9 cellular contexts compared by ENCODE assay signal in the genomic region with DNA sequence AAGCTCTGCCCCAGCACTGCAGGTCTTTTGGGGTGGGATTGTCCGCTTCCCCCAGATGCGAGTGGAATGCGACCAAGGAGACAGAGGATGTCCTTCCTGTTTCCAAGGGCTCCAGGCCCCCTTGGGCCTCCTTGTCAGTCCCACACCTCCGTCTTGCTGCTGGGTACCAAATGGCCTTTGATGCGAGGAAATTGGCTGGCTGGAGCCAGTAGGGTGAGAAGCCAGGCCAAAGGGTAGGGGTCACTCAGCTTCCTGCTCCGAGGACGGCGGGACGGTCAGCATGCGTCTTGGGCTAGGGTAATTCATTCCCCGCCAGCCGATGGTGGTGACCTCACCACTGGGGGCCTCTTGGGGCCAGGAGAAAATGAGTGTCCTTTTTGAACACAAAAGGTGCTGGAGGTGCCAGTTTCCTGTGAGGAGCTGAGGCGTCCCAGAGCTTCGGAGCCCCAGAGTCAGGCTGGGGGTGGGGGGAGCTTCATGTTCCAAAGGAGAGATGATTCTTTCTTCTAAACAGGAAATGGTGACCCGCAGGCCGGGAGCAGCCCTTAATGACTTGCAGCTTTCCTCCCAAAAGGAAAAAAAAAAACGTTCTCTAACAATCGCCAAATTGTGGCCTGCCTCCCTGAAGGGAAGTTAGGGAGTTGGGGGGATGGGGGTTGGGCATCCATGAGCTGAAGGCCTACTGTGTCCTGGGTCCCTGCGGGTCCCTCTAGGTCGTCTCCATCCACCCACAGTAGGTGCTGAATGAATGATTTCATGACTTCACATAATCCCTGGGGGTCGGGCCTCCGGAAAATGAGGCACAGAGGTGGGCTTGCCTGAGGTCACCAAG. TPM values are rescaled to one million over a fixed set of nuclear protein-coding genes. Genes with fewer than 3 reads are reported as not detected.
A peak's percentile ranks its signal among the peaks of the same experiment; 100 is the strongest.
DNase-seq lines count a peak whose midpoint lies in the region; ATAC-seq and TF ChIP-seq lines count a peak whose summit lies in the region.
"Had no signal": no experiment of that assay in that cellular context is flagged by ENCODE, and none has a peak within 500 bp of the region (broad histone marks: within the 10 kb centered on the region; RNA-seq: fewer than 3 reads in every experiment).

No MANE protein-coding gene starts in this region.

- ATAC-seq in GM18907 (IDR thresholded peaks at IDR 0.05; ENCODE audit: unreplicated experiment) (no peak), GM21423 (IDR thresholded peaks at IDR 0.05; ENCODE audit: unreplicated experiment) (no peak)

- no peak for TF ChIP-seq RAD21 in SK-N-SH (IDR thresholded peaks at IDR 0.05; ENCODE audit: low read length)

- H3K9me3 ChIP-seq in SK-N-SH: no peaks in the 10 kb centered on the region
- H3K9me3 ChIP-seq in neuronal stem cell (replicated peaks in 1 of 2; ENCODE audit: control insufficient read depth in 2 of 2, insufficient read depth in 1 of 2, low read depth in 1 of 2, low read length in 2 of 2): no peaks in the 10 kb centered on the region

- H3K79me1 ChIP-seq in neuronal stem cell (ENCODE audit: low read depth, low read length): no peaks in the 10 kb centered on the region

- peak in 1 of 2 experiments; percentile 42; a peak in 1 of 4 replicates for TF ChIP-seq EP300 in SK-N-SH (IDR thresholded peaks at IDR 0.05; ENCODE audit: borderline replicate concordance in 1 of 2, low read depth in 1 of 2, low read length in 1 of 2)

- H3K4me3 ChIP-seq in AG10803 (ENCODE audit: low read length): peak overlapping the region; percentile 28
- H3K4me3 ChIP-seq in SK-N-SH (ENCODE audit: low read depth in 2 of 2, low read length in 1 of 2): no peak overlapping the region
- H3K4me3 ChIP-seq in foreskin fibroblast (ENCODE audit: low read depth in 1 of 2, low read length in 2 of 2): no peak overlapping the region
- peak overlapping the region in 1 of 2 donors; percentile 36 for H3K4me3 ChIP-seq in neuronal stem cell (ENCODE audit: low read length in 2 of 2)

- no peaks in the 10 kb centered on the region for H3K9me2 ChIP-seq in SK-N-SH

- H2BK120ac ChIP-seq in neuronal stem cell (ENCODE audit: low read depth, low read length): no peak overlapping the region

- POLR2A ChIA-PET in SK-N-SH (lab: Yijun Ruan, JAX): interaction anchor here (0.9 to 1.9 kb wide), 4 partner anchors 24 to 82 kb away, joined by 3 to 7 read pairs (median 5); no protein-coding TSS in a partner anchor

- no peak overlapping the region for H3K4ac ChIP-seq in neuronal stem cell (ENCODE audit: low read length)

- DNase-seq in AG10803 (ENCODE audit: low read depth) (peak; percentile 93), SK-N-SH (peak; percentile 71), foreskin fibroblast (peak; percentile 89 to 93), neuronal stem cell (ENCODE audit: low spot score) (no peak), Calu3 (no peak), NOMO-1 treated with dmso at 0.1 percent for 144 hours (lab: John Stamatoyannopoulos, UW; ENCODE audit: unreplicated experiment) (no peak)
- DNase-seq: naive B cell had no signal

- peaks cover 12% of the 10 kb centered on the region for H3K27me3 Mint-ChIP-seq in Calu3 (ENCODE audit: unreplicated experiment)

- H4K8ac ChIP-seq in neuronal stem cell (ENCODE audit: low read depth, low read length): no peak overlapping the region

- peak overlapping the region; percentile 85 for H2AK5ac ChIP-seq in neuronal stem cell (ENCODE audit: low read depth, low read length)

- H3K27ac ChIP-seq in SK-N-SH (ENCODE audit: low read depth in 2 of 2, low read length in 1 of 2): peak overlapping the region; percentile 82 to 91
- peak overlapping the region; percentile 69 for H3K27ac ChIP-seq in neuronal stem cell (replicated peaks; ENCODE audit: low read length)

- H3K9me3 Mint-ChIP-seq in Calu3 (ENCODE audit: low read depth, unreplicated experiment): no peaks in the 10 kb centered on the region
- H3K9me3 Mint-ChIP-seq: naive B cell had no signal

- H3K36me3 ChIP-seq in SK-N-SH (replicated peaks in 1 of 2; ENCODE audit: control insufficient read depth in 1 of 2, insufficient read depth in 2 of 2, low read length in 1 of 2) (peaks cover 3 to 6% of the 10 kb centered on the region in 2 experiments), neuronal stem cell (replicated peaks in 1 of 2; ENCODE audit: control insufficient read depth in 2 of 2, insufficient read depth in 2 of 2, low read length in 2 of 2) (peaks cover 0 to 28% of the 10 kb centered on the region in 2 donors)

- H3K36me3 Mint-ChIP-seq in Calu3 (ENCODE audit: insufficient read depth, unreplicated experiment): peaks cover 3% of the 10 kb centered on the region
- H3K36me3 Mint-ChIP-seq: naive B cell had no signal

- intact Hi-C loops in Calu3 (cut with micrococcal nuclease; ENCODE audit: unreplicated experiment): no loop called here

- H3F3A ChIP-seq in SK-N-SH (replicated peaks; ENCODE audit: insufficient read depth): peaks cover 36% of the 10 kb centered on the region

- no TSS peak for BruUV-seq in Calu3 (replicated peaks; lab: Mats Ljungman, UMichigan)

- TF ChIP-seq CTCF in AG10803 (conservative IDR thresholded peaks at IDR 0.05; ENCODE audit: low read length): no peak
- no peak for TF ChIP-seq CTCF in SK-N-SH (IDR thresholded peaks at IDR 0.05)
- TF ChIP-seq CTCF in foreskin fibroblast (IDR thresholded peaks at IDR 0.05; ENCODE audit: low read depth, low read length): no peak
- no peak for TF ChIP-seq CTCF in Calu3 (IDR thresholded peaks at IDR 0.05; ENCODE audit: unreplicated experiment)

- no peak overlapping the region for H3K27ac Mint-ChIP-seq in Calu3 (ENCODE audit: unreplicated experiment)

- peak overlapping the region; percentile 41 for H2BK15ac ChIP-seq in neuronal stem cell (ENCODE audit: low read length)

- WGBS in SK-N-SH (ENCODE audit: low lambda C conversion rate): 44% methylated on average over 15 of the region's 22 CpGs
- no CpG with 5 or more reads among the region's 22 CpGs for WGBS in neuronal stem cell (ENCODE audit: extremely low coverage in 2 of 2, insufficient read length in 2 of 2, insufficient replicate concordance in 1 of 2), 2 donors

- H3K9ac ChIP-seq in SK-N-SH (peak overlapping the region; percentile 62), neuronal stem cell (ENCODE audit: low read depth, low read length, poor library complexity) (peak overlapping the region; percentile 51)

- no peak overlapping the region for H4K91ac ChIP-seq in neuronal stem cell (ENCODE audit: low read depth, low read length, poor library complexity)

- H3K4me3 Mint-ChIP-seq in Calu3 (ENCODE audit: low read depth, unreplicated experiment): no peak overlapping the region
- H3K4me3 Mint-ChIP-seq: naive B cell had no signal

- H3K27me3 ChIP-seq in SK-N-SH (ENCODE audit: insufficient read depth): no peaks in the 10 kb centered on the region
- no peaks in the 10 kb centered on the region for H3K27me3 ChIP-seq in neuronal stem cell (ENCODE audit: control insufficient read depth in 3 of 3, insufficient read depth in 3 of 3, low read depth in 1 of 3, low read length in 3 of 3)

- H3K79me2 ChIP-seq in SK-N-SH (ENCODE audit: insufficient read depth): peaks cover 38% of the 10 kb centered on the region

- H3K4me1 ChIP-seq in SK-N-SH (ENCODE audit: control insufficient read depth in 1 of 2, insufficient read depth in 2 of 2, low read depth in 1 of 2, low read length in 1 of 2) (peaks cover 35 to 50% of the 10 kb centered on the region in 2 experiments), neuronal stem cell (ENCODE audit: control insufficient read depth in 2 of 2, insufficient read depth in 1 of 2, low read depth in 1 of 2, low read length in 2 of 2) (peaks cover 23 to 41% of the 10 kb centered on the region in 2 donors)

- no peak overlapping the region for H2BK5ac ChIP-seq in neuronal stem cell (ENCODE audit: low read length)

- H3K4me2 ChIP-seq in SK-N-SH (peak overlapping the region; percentile 72; the same call in 1 of the 2 replicates), neuronal stem cell (ENCODE audit: insufficient read depth, low read length, poor library complexity, severe bottlenecking) (no peak overlapping the region)

- H3K23ac ChIP-seq in neuronal stem cell (ENCODE audit: low read depth, low read length, poor library complexity): no peak overlapping the region

- no peak overlapping the region for H3K14ac ChIP-seq in neuronal stem cell (ENCODE audit: low read length)

- H2AFZ ChIP-seq in SK-N-SH (ENCODE audit: low read depth) (peak overlapping the region; percentile 75; the same call in 1 of the 2 replicates), neuronal stem cell (ENCODE audit: low read length) (peak overlapping the region; percentile 88)

- H3K4me1 Mint-ChIP-seq in Calu3 (ENCODE audit: low read depth, unreplicated experiment): no peaks in the 10 kb centered on the region

- H2BK12ac ChIP-seq in neuronal stem cell (ENCODE audit: low read length): no peak overlapping the region

- CTCF ChIA-PET in SK-N-SH (lab: Yijun Ruan, JAX): interaction anchor here (1.1 to 22.2 kb wide), 5 partner anchors 10 to 131 kb away, joined by 3 to 807 read pairs (median 4); no protein-coding TSS in a partner anchor
- CTCF ChIA-PET in Calu3 (lab: Charles Lee): interaction anchor here (0.6 to 0.9 kb wide), 4 partner anchors 10 to 636 kb away, joined by 3 to 5 read pairs (median 4); no protein-coding TSS in a partner anchor

- peak overlapping the region; percentile 3 for H3K18ac ChIP-seq in neuronal stem cell (ENCODE audit: low read length)

- peaks cover 18% of the 10 kb centered on the region for H4K20me1 ChIP-seq in SK-N-SH (ENCODE audit: insufficient read depth)

TF ChIP-seq in SK-N-SH, 30 proteins besides CTCF, POLR2A, EP300 and RAD21 (continues in another document):
- TF ChIP-seq RXRA (IDR thresholded peaks at IDR 0.05; ENCODE audit: borderline replicate concordance, low read depth) (no peak; the same call in 1 of the 2 replicates), FOSL2 (IDR thresholded peaks at IDR 0.05; ENCODE audit: borderline replicate concordance, low read depth) (no peak), FOXJ3 (CRISPR knock-in tag; IDR thresholded peaks at IDR 0.05) (no peak)
- TF ChIP-seq, protein P1, sequence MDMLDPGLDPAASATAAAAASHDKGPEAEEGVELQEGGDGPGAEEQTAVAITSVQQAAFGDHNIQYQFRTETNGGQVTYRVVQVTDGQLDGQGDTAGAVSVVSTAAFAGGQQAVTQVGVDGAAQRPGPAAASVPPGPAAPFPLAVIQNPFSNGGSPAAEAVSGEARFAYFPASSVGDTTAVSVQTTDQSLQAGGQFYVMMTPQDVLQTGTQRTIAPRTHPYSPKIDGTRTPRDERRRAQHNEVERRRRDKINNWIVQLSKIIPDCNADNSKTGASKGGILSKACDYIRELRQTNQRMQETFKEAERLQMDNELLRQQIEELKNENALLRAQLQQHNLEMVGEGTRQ (IDR thresholded peaks at IDR 0.05; ENCODE audit: borderline replicate concordance, low read depth, low read length): no peak

RNA-seq across cellular contexts. Expression of a gene that starts 6.7 kb away (rescaled TPM):
- 3.7 and 6.2 TPM in 2 replicates for polyA plus RNA-seq in SK-N-SH (2012; rRNA removed)
- 2.2 and 3.9 TPM in 2 replicates for polyA plus RNA-seq in SK-N-SH (2012; cell fraction: cytosol; rRNA removed)
- 5.6 and 5.7 TPM in 2 replicates for polyA plus RNA-seq in SK-N-SH (2012; cell fraction: nucleus; rRNA removed)
- 3.5 TPM for polyA plus RNA-seq in neuronal stem cell (2013, experiment 1 of 2)
- polyA plus RNA-seq in neuronal stem cell (2013, experiment 2 of 2): 3.7 TPM
- 0.81 and 0.90 TPM in 2 replicates for total RNA-seq in Calu3 (2022)

RNA-seq across cellular contexts. Expression of a gene that starts 53.3 kb away (rescaled TPM):
- 30.2 and 55.0 TPM in 2 replicates for polyA plus RNA-seq in SK-N-SH (2012; rRNA removed)
- polyA plus RNA-seq in SK-N-SH (2012; cell fraction: cytosol; rRNA removed): 37.4 and 52.4 TPM in 2 replicates
- polyA plus RNA-seq in SK-N-SH (2012; cell fraction: nucleus; rRNA removed): 53.4 and 58.8 TPM in 2 replicates
- 37.2 TPM for polyA plus RNA-seq in neuronal stem cell (2013, experiment 1 of 2)
- polyA plus RNA-seq in neuronal stem cell (2013, experiment 2 of 2): 37.0 TPM
- total RNA-seq in Calu3 (2022): 72.3 and 93.9 TPM in 2 replicates

Comparison
In these comparisons a context has a peak if more than half of its experiments do, and no peak if none do; other contexts are left out.
1. DNase-seq: peak in AG10803 (single experiment), SK-N-SH (single experiment) and foreskin fibroblast (2 of 2); none in neuronal stem cell (single experiment), Calu3 (single experiment) and NOMO-1 treated with dmso at 0.1 percent for 144 hours (single experiment).